In genomic region chr13:99436686-99437416, GRCh38 we compare ENCODE assay signal across 8 cellular contexts.
DNase-seq lines count a peak whose midpoint lies in the region; ATAC-seq and TF ChIP-seq lines count a peak whose summit lies in the region.

No MANE protein-coding gene starts in this region.

- peak overlapping the region; percentile 70 for H3K4me2 ChIP-seq in skeletal muscle satellite cell (ENCODE audit: low read length)

- no peaks in the 10 kb centered on the region for H3K9me3 ChIP-seq in skeletal muscle satellite cell (replicated peaks; ENCODE audit: low read length)

- ATAC-seq in HG02938 (IDR thresholded peaks at IDR 0.05; ENCODE audit: unreplicated experiment) (peak; percentile 42), HG03025 (IDR thresholded peaks at IDR 0.05; ENCODE audit: low FRiP score, unreplicated experiment) (no peak)

- no peak overlapping the region for H3K4me3 ChIP-seq in skeletal muscle satellite cell (ENCODE audit: low read length)

- H3K4me1 ChIP-seq in skeletal muscle satellite cell (ENCODE audit: control insufficient read depth, insufficient read depth, low read length) = peaks cover 14% of the 10 kb centered on the region

- TF ChIP-seq CTCF in GM12874 (IDR thresholded peaks at IDR 0.05; ENCODE audit: insufficient read depth, low read depth, low read length) = peak; percentile 99

- no peaks in the 10 kb centered on the region for H3K36me3 ChIP-seq in skeletal muscle satellite cell (ENCODE audit: insufficient read depth, low read length)

- DNase-seq in NCI-H1930 (lab: John Stamatoyannopoulos, UW) (peak; percentile 77 to 92), T-helper 22 cell (ENCODE audit: low read depth) (peak; percentile 87), anterior cingulate cortex (lab: John Stamatoyannopoulos, UW) (peak; percentile 3 to 89 (median 65)), hepatic stellate cell (ENCODE audit: low spot score) (peak; percentile 85)

- H3K27me3 ChIP-seq in skeletal muscle satellite cell (ENCODE audit: control insufficient read depth, insufficient read depth, low read length) = peaks cover 34% of the 10 kb centered on the region

- no peak overlapping the region for H3K9ac ChIP-seq in skeletal muscle satellite cell (ENCODE audit: low read depth, low read length)
